1 cellular context compared by ENCODE assay signal in the genomic region with DNA sequence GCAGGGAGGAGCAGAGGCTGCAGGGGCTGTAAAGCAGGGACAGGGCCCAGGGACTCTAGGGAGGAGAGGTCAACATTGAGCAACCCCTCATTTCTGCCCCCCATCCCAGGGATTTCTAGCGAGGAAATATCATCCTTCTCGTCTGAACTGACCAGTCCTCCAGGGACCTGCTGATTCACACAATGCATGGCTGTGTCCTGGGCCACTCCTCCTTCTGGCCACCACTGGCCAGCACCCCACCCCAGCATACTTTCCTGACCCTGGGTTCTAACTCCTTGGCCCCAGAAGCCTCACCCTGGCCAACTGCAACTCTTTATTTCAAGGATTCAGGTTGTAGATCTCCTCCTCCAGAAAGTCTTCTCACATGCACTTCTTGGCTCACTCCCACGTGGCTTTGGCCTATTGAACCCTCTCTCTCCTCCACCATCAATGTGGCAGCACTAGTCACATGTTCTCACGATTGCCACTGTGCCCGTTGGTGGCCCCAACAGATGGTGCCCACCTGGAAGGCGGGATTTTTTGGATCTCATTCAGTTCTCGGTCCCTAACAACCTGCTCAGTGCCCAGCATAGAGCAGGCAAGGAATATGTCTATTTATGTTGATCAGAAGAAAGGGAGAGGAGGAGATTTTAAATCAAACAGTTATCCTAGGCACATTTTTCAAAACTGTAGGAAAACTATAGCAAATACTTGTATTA.
A peak's percentile ranks its signal among the peaks of the same experiment; 100 is the strongest.
TF ChIP-seq lines count a peak whose summit lies in the region.

No MANE protein-coding gene starts in this region.

TF ChIP-seq in HepG2, 621 proteins besides CTCF, POLR2A, EP300 and RAD21:
- TF ChIP-seq, protein P1, sequence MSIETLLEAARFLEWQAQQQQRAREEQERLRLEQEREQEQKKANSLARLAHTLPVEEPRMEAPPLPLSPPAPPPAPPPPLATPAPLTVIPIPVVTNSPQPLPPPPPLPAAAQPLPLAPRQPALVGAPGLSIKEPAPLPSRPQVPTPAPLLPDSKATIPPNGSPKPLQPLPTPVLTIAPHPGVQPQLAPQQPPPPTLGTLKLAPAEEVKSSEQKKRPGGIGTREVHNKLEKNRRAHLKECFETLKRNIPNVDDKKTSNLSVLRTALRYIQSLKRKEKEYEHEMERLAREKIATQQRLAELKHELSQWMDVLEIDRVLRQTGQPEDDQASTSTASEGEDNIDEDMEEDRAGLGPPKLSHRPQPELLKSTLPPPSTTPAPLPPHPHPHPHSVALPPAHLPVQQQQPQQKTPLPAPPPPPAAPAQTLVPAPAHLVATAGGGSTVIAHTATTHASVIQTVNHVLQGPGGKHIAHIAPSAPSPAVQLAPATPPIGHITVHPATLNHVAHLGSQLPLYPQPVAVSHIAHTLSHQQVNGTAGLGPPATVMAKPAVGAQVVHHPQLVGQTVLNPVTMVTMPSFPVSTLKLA (IDR thresholded peaks at IDR 0.05) = peak; percentile 41; the same call in 1 of the 2 replicates
- no peak for TF ChIP-seq ZBTB20 (CRISPR knock-in tag; IDR thresholded peaks at IDR 0.05; ENCODE audit: borderline replicate concordance, low read depth)
